1 cellular context compared by ENCODE assay signal in genomic region chr5:176846335-176847140, GRCh38.
TF ChIP-seq lines count a peak whose summit lies in the region.

No MANE protein-coding gene starts in this region.

TF ChIP-seq in SK-N-SH, 30 proteins besides CTCF, POLR2A, EP300 and RAD21 (continued from another document):
- no peak for TF ChIP-seq IRF3 (IDR thresholded peaks at IDR 0.05; ENCODE audit: low read depth, low read length)
- no peak for TF ChIP-seq MXI1 (IDR thresholded peaks at IDR 0.05; ENCODE audit: low read depth, low read length)
- no peak for TF ChIP-seq GABPA (IDR thresholded peaks at IDR 0.05; ENCODE audit: low read depth)
- TF ChIP-seq MAX (IDR thresholded peaks at IDR 0.05; ENCODE audit: low read depth): no peak
- no peak for TF ChIP-seq EZH2phosphoT487 (IDR thresholded peaks at IDR 0.05; ENCODE audit: borderline replicate concordance, low read depth)
- no peak for TF ChIP-seq NFIC (IDR thresholded peaks at IDR 0.05; ENCODE audit: borderline replicate concordance)
- TF ChIP-seq ELF1 (IDR thresholded peaks at IDR 0.05): no peak
- no peak for TF ChIP-seq TAF1 (IDR thresholded peaks at IDR 0.05; ENCODE audit: borderline replicate concordance, low read depth, low read length)
